In genomic region chr10:49177391-49178355, GRCh38 we compare ENCODE assay signal across 1 cellular context.
TF ChIP-seq lines count a peak whose summit lies in the region.

No MANE protein-coding gene starts in this region.

TF ChIP-seq in K562, 482 proteins besides CTCF, POLR2A, EP300 and RAD21 (continued from another document and continues in another):
- TF ChIP-seq SAFB2 (IDR thresholded peaks at IDR 0.05; ENCODE audit: borderline replicate concordance, low read depth, low read length, severe bottlenecking) (no peak), KAT7 (CRISPR knock-in tag; IDR thresholded peaks at IDR 0.05; ENCODE audit: borderline replicate concordance) (no peak), ELK1 (CRISPR knock-in tag; IDR thresholded peaks at IDR 0.05) (no peak), SNRNP70 (optimal IDR thresholded peaks at IDR 0.05; ENCODE audit: low read depth, low read length) (no peak), PML (IDR thresholded peaks at IDR 0.05; ENCODE audit: low read length) (no peak), DMBX1 (CRISPR knock-in tag; IDR thresholded peaks at IDR 0.05; ENCODE audit: borderline replicate concordance) (peak; percentile 88; the same call in 1 of the 2 replicates), CTBP1 (IDR thresholded peaks at IDR 0.05; ENCODE audit: borderline replicate concordance) (peak; percentile 16; the same call in 1 of the 2 replicates), ZNF75A (CRISPR knock-in tag; IDR thresholded peaks at IDR 0.05) (0 out of 2 replicates have a peak, but pooled peaks have one; percentile 11), NCOA2 (IDR thresholded peaks at IDR 0.05; ENCODE audit: partially characterized antibody in 2 of 2) (no peak), ZKSCAN8 (CRISPR knock-in tag; IDR thresholded peaks at IDR 0.05) (no peak), ZNF644 (tag; IDR thresholded peaks at IDR 0.05; ENCODE audit: low read depth) (peak; percentile 64; the same call in 1 of the 2 replicates), NCOA1 (IDR thresholded peaks at IDR 0.05; ENCODE audit: low read depth) (no peak), STAT5B (CRISPR knock-in tag; IDR thresholded peaks at IDR 0.05) (no peak), ARID3B (CRISPR knock-in tag; IDR thresholded peaks at IDR 0.05; ENCODE audit: borderline replicate concordance) (no peak), JUNB (CRISPR knock-in tag; conservative IDR thresholded peaks at IDR 0.05) (0 out of 2 replicates have a peak, but pooled peaks have one; percentile 14), TAL1 (IDR thresholded peaks at IDR 0.05) (0 out of 2 replicates have a peak, but pooled peaks have one; percentile 15), ZNF140 (CRISPR knock-in tag; IDR thresholded peaks at IDR 0.05) (no peak), JUND (IDR thresholded peaks at IDR 0.05; ENCODE audit: borderline replicate concordance, low read depth, low read length) (peak; percentile 89), JUND (tag; IDR thresholded peaks at IDR 0.05; ENCODE audit: borderline replicate concordance, low read depth, low read length) (peak; percentile 83; the same call in 2 of the 3 replicates), NR2C2 (CRISPR knock-in tag; IDR thresholded peaks at IDR 0.05) (no peak), NR2C2 (tag; IDR thresholded peaks at IDR 0.05) (peak; percentile 70), ARID4B (CRISPR knock-in tag; IDR thresholded peaks at IDR 0.05) (no peak), GATAD2B (IDR thresholded peaks at IDR 0.05; ENCODE audit: borderline replicate concordance) (no peak), MBD2 (IDR thresholded peaks at IDR 0.05; ENCODE audit: borderline replicate concordance, low read depth) (no peak), CEBPB (tag; IDR thresholded peaks at IDR 0.05) (peak; percentile 66), FOXK1 (CRISPR knock-in tag; IDR thresholded peaks at IDR 0.05; ENCODE audit: borderline replicate concordance) (no peak), ZFP1 (CRISPR knock-in tag; IDR thresholded peaks at IDR 0.05) (no peak), ID3 (CRISPR knock-in tag; IDR thresholded peaks at IDR 0.05) (no peak), ID3 (tag; IDR thresholded peaks at IDR 0.05) (0 out of 2 replicates have a peak, but pooled peaks have one; percentile 27), SIRT6 (IDR thresholded peaks at IDR 0.05; ENCODE audit: low read depth, low read length) (no peak), HDAC6 (IDR thresholded peaks at IDR 0.05; ENCODE audit: low read depth, low read length) (no peak), ARID3A (IDR thresholded peaks at IDR 0.05; ENCODE audit: borderline replicate concordance, low read depth, low read length) (0 out of 2 replicates have a peak, but pooled peaks have one; percentile 44), ZNF717 (CRISPR knock-in tag; IDR thresholded peaks at IDR 0.05) (no peak), ZBTB17 (CRISPR knock-in tag; IDR thresholded peaks at IDR 0.05) (peak; percentile 74; the same call in 1 of the 2 replicates), MLX (CRISPR knock-in tag; conservative IDR thresholded peaks at IDR 0.05) (no peak), ZZZ3 (IDR thresholded peaks at IDR 0.05) (no peak), ZNF197 (CRISPR knock-in tag; IDR thresholded peaks at IDR 0.05; ENCODE audit: low read depth) (peak; percentile 76; the same call in 1 of the 2 replicates), PHF20 (IDR thresholded peaks at IDR 0.05; ENCODE audit: partially characterized antibody) (no peak), POLR2AphosphoS2 (IDR thresholded peaks at IDR 0.05; ENCODE audit: low read length) (no peak), BHLHE40 (IDR thresholded peaks at IDR 0.05; ENCODE audit: low read length) (0 out of 2 replicates have a peak, but pooled peaks have one; percentile 28), TFAP4 (CRISPR knock-in tag; IDR thresholded peaks at IDR 0.05; ENCODE audit: borderline replicate concordance) (no peak; the same call in 1 of the 2 replicates), DPF2 (IDR thresholded peaks at IDR 0.05) (peak; percentile 75), MTA3 (IDR thresholded peaks at IDR 0.05; ENCODE audit: borderline replicate concordance) (peak; percentile 42; the same call in 1 of the 2 replicates), TEAD1 (CRISPR knock-in tag; IDR thresholded peaks at IDR 0.05) (peak in 1 of 2 experiments; percentile 51; a peak in 1 of 4 replicates), TRIM24 (IDR thresholded peaks at IDR 0.05) (no peak), NBN (IDR thresholded peaks at IDR 0.05; ENCODE audit: low read depth) (no peak), CBFA2T2 (conservative IDR thresholded peaks at IDR 0.05) (no peak), ZNF324 (CRISPR knock-in tag; IDR thresholded peaks at IDR 0.05) (no peak), NFXL1 (CRISPR knock-in tag; IDR thresholded peaks at IDR 0.05) (no peak), E2F8 (IDR thresholded peaks at IDR 0.05; ENCODE audit: low read depth, partially characterized antibody) (no peak), ZNF609 (CRISPR knock-in tag; IDR thresholded peaks at IDR 0.05; ENCODE audit: borderline replicate concordance) (no peak)
